22 cellular contexts compared by ENCODE assay signal in genomic region chr3:15060029-15060428, GRCh38.
"Had no signal": no experiment of that assay in that cellular context is flagged by ENCODE, and none has a peak within 500 bp of the region (broad histone marks: within the 10 kb centered on the region; RNA-seq: fewer than 3 reads in every experiment).

No MANE protein-coding gene starts in this region.

- H3K27ac Mint-ChIP-seq: activated naive CD4-positive, alpha-beta T cell treated with anti-CD3 and anti-CD28 coated beads, Interleukin-2, amount 50 U/mL, for 24 hours; T-helper 2 cell treated with Interferon-gamma antibody and Interleukin-4, amounts not matched to agents 5 μg/mL and 100 μg/mL, for 36 hours had no signal

- H3K9me3 Mint-ChIP-seq: activated naive CD4-positive, alpha-beta T cell treated with anti-CD3 and anti-CD28 coated beads, Interleukin-2, amount 50 U/mL, for 24 hours; immature natural killer cell; T-helper 2 cell treated with Interferon-gamma antibody and Interleukin-4, amounts not matched to agents 5 μg/mL and 100 μg/mL, for 36 hours had no signal

- ATAC-seq: activated CD4-positive, CD25-positive, alpha-beta regulatory T cell treated with anti-CD3 and anti-CD28 coated beads, Interleukin-2, amount 50 U/mL, for 24 hours; esophagus mucosa; left lobe of liver; naive thymus-derived CD8-positive, alpha-beta T cell had no signal

- H3K4me3 Mint-ChIP-seq: activated naive CD4-positive, alpha-beta T cell treated with anti-CD3 and anti-CD28 coated beads, Interleukin-2, amount 50 U/mL, for 24 hours; immature natural killer cell; T-helper 2 cell treated with Interferon-gamma antibody and Interleukin-4, amounts not matched to agents 5 μg/mL and 100 μg/mL, for 36 hours had no signal

- H3K27me3 Mint-ChIP-seq: activated naive CD4-positive, alpha-beta T cell treated with anti-CD3 and anti-CD28 coated beads, Interleukin-2, amount 50 U/mL, for 24 hours; naive thymus-derived CD8-positive, alpha-beta T cell had no signal

- DNase-seq: activated CD4-positive, alpha-beta T cell treated with anti-CD3 and anti-CD28 coated beads, Interleukin-2, amount 50 U/mL, for 1 hour; activated CD8-positive, alpha-beta memory T cell treated with anti-CD3 and anti-CD28 coated beads for 24 hours; activated CD8-positive, alpha-beta memory T cell treated with anti-CD3 and anti-CD28 coated beads, Interleukin-2, amount 50 U/mL, for 4 hours; activated gamma-delta T cell treated with Interleukin-2 at 50 U/mL for 16 hours; adrenal gland; brain microvascular endothelial cell; central memory CD4-positive, alpha-beta T cell; dermis blood vessel endothelial cell; effector CD8-positive, alpha-beta T cell; foreskin melanocyte; immature natural killer cell; naive thymus-derived CD8-positive, alpha-beta T cell; sigmoid colon; stimulated activated CD4-positive, alpha-beta T cell treated with anti-CD3 and anti-CD28 coated beads, Interleukin-4, amount 100 ng/mL, for 1 hour; stimulated activated naive CD4-positive, alpha-beta T cell; testis; trophoblast cell had no signal
